In genomic region chr7:149459540-149460433, GRCh38 we compare ENCODE assay signal across 8 cellular contexts. TPM values are rescaled to one million over a fixed set of nuclear protein-coding genes. Genes with fewer than 3 reads are reported as not detected.
DNase-seq lines count a peak whose midpoint lies in the region; ATAC-seq and TF ChIP-seq lines count a peak whose summit lies in the region.

No MANE protein-coding gene starts in this region.

- no peak for TF ChIP-seq CTCF in activated CD8-positive, alpha-beta T cell treated with anti-CD3 and anti-CD28 coated beads for 36 hours (IDR thresholded peaks at IDR 0.05)
- no peak for TF ChIP-seq CTCF in psoas muscle (IDR thresholded peaks at IDR 0.05)

- H3K4me1 Mint-ChIP-seq in activated CD8-positive, alpha-beta T cell treated with anti-CD3 and anti-CD28 coated beads for 36 hours (ENCODE audit: low read depth) = peaks cover 18% of the 10 kb centered on the region

- intact Hi-C loops in activated CD8-positive, alpha-beta T cell treated with anti-CD3 and anti-CD28 coated beads for 36 hours (cut with micrococcal nuclease) = no loop called here
- intact Hi-C loops in psoas muscle (cut with DNase I) = loop anchor here in 1 of 2 donors (5.0 kb wide), 1 partner anchor 38 kb away; the partner anchor contains the start of gene ZNF746

- H3K9me3 Mint-ChIP-seq in activated CD8-positive, alpha-beta T cell treated with anti-CD3 and anti-CD28 coated beads for 36 hours = no peaks in the 10 kb centered on the region

- 0 to 1% (median 1%) methylated on average over 31 to 142 of the region's 142 CpGs for WGBS in psoas muscle, 3 donors

- H3K4me3 Mint-ChIP-seq in activated CD8-positive, alpha-beta T cell treated with anti-CD3 and anti-CD28 coated beads for 36 hours = peak overlapping the region; percentile 57

- H3K4me1 ChIP-seq in psoas muscle = peaks cover 14% of the 10 kb centered on the region

- ATAC-seq in HG03196 (IDR thresholded peaks at IDR 0.05; ENCODE audit: unreplicated experiment) (peak; percentile 32), psoas muscle (peak; percentile 8 to 27 (median 20))
- peak; percentile 29 for ATAC-seq in activated CD8-positive, alpha-beta T cell treated with anti-CD3 and anti-CD28 coated beads for 36 hours

- peaks cover 5% of the 10 kb centered on the region for H3K36me3 Mint-ChIP-seq in activated CD8-positive, alpha-beta T cell treated with anti-CD3 and anti-CD28 coated beads for 36 hours (ENCODE audit: low read depth)

- no peak overlapping the region for H3K27ac Mint-ChIP-seq in activated CD8-positive, alpha-beta T cell treated with anti-CD3 and anti-CD28 coated beads for 36 hours

- POLR2A ChIA-PET in activated CD8-positive, alpha-beta T cell treated with anti-CD3 and anti-CD28 coated beads for 36 hours (lab: Charles Lee) = interaction anchor here (0.8 to 2.4 kb wide), 10 partner anchors 8 to 201 kb away, joined by 3 to 8 read pairs (median 4); partner anchors contain the start of gene ZNF783

- no peaks in the 10 kb centered on the region for H3K9me3 ChIP-seq in psoas muscle

- H3K27me3 Mint-ChIP-seq in activated CD8-positive, alpha-beta T cell treated with anti-CD3 and anti-CD28 coated beads for 36 hours = peaks cover 3% of the 10 kb centered on the region

- H3K36me3 ChIP-seq in psoas muscle (ENCODE audit: insufficient read depth in 1 of 2, low read depth in 1 of 2) = peaks cover 0 to 19% of the 10 kb centered on the region in 2 donors

- no peaks in the 10 kb centered on the region for H3K27me3 ChIP-seq in psoas muscle (ENCODE audit: insufficient read depth in 3 of 3, low read length in 2 of 3)

- H3K4me3 ChIP-seq in psoas muscle = peak overlapping the region; percentile 79

- peak overlapping the region; percentile 23 for H3K27ac ChIP-seq in psoas muscle

- DNase-seq in COLO668 (lab: John Stamatoyannopoulos, UW; ENCODE audit: unreplicated experiment) (peak; percentile 54), GM19240 (ENCODE audit: insufficient read length, low spot score) (peak; percentile 46), glomerular visceral epithelial cell (ENCODE audit: extremely low spot score) (peak; percentile 8), psoas muscle (no peak), amniotic stem cell (lab: John Stamatoyannopoulos, UW) (no peak), mesenteric fat pad (ENCODE audit: low spot score) (no peak)
- peak; percentile 26 for DNase-seq in activated CD8-positive, alpha-beta T cell treated with anti-CD3 and anti-CD28 coated beads for 36 hours

- CTCF ChIA-PET in activated CD8-positive, alpha-beta T cell treated with anti-CD3 and anti-CD28 coated beads for 36 hours (lab: Charles Lee) = interaction anchor here (0.7 to 3.9 kb wide), 15 partner anchors 14 to 334 kb away, joined by 3 to 21 read pairs (median 5); partner anchors contain the start of gene ZNF425

RNA-seq across cellular contexts. Expression of gene ZNF777, which starts 1.1 kb away (rescaled TPM):
- total RNA-seq in activated CD8-positive, alpha-beta T cell treated with anti-CD3 and anti-CD28 coated beads for 36 hours = 10 to 100 TPM; 11.7 to 12.5 TPM
- 10 to 100 TPM; 10.6 to 18.6 (median 12.2) TPM for total RNA-seq in psoas muscle
- 10 to 100 TPM in 2 of 3 donors, 1 to 10 TPM in 1; 9.3 to 17.2 (median 14.1) TPM for polyA plus RNA-seq in psoas muscle
- total RNA-seq in mesenteric fat pad = 9.2 TPM

RNA-seq across cellular contexts. Expression of gene ZNF746, which starts 37.8 kb away (rescaled TPM):
- total RNA-seq in activated CD8-positive, alpha-beta T cell treated with anti-CD3 and anti-CD28 coated beads for 36 hours = 10 to 100 TPM; 12.6 to 13.0 TPM
- total RNA-seq in psoas muscle (10 to 100 TPM in 1 of 4 donors, 1 to 10 TPM in 3; 8.5 to 12.7 (median 9.3) TPM), mesenteric fat pad (19.9 TPM)
- polyA plus RNA-seq in psoas muscle = 1 to 10 TPM; 5.0 to 8.2 (median 5.1) TPM

Comparison
In these comparisons a context has a peak if more than half of its experiments do, and no peak if none do; other contexts are left out.
1. DNase-seq: peak in COLO668 (single experiment), GM19240 (single experiment), activated CD8-positive, alpha-beta T cell treated with anti-CD3 and anti-CD28 coated beads for 36 hours (single experiment) and glomerular visceral epithelial cell (single experiment); none in psoas muscle (0 of 2), amniotic stem cell (single experiment) and mesenteric fat pad (single experiment).
2. Peak in every context shown above with its lines, with median percentiles within 50 percentile points of each other: ATAC-seq.